Comparison of ENCODE assay signal across 12 cellular contexts in genomic region chr6:110329729-110330436, GRCh38. TPM values are rescaled to one million over a fixed set of nuclear protein-coding genes. Genes with fewer than 3 reads are reported as not detected.
DNase-seq lines count a peak whose midpoint lies in the region; ATAC-seq and TF ChIP-seq lines count a peak whose summit lies in the region.
"Had no signal": no experiment of that assay in that cellular context is flagged by ENCODE, and none has a peak within 500 bp of the region (broad histone marks: within the 10 kb centered on the region; RNA-seq: fewer than 3 reads in every experiment).

No MANE protein-coding gene starts in this region.

- no peak for DNase-seq in activated naive CD8-positive, alpha-beta T cell treated with anti-CD3 and anti-CD28 coated beads, Interleukin-2, amount 50 U/mL, for 24 hours
- DNase-seq in germinal center (ENCODE audit: low spot score) = no peak
- DNase-seq in pons (ENCODE audit: low spot score) = no peak
- no peak for DNase-seq in SK-N-DZ (ENCODE audit: low spot score)
- DNase-seq: activated gamma-delta T cell treated with Interleukin-2 at 50 U/mL for 16 hours; NCI-H187 treated with DMSO at 0.1 percent for 48 hours; stimulated activated CD4-positive, alpha-beta T cell treated with anti-CD3 and anti-CD28 coated beads, Interleukin-4, amount 100 ng/mL, for 24 hours; T-helper 17 cell had no signal

- H3K4me1 ChIP-seq in HEK293 (ENCODE audit: control insufficient read depth, insufficient read depth, low read length) = no peaks in the 10 kb centered on the region; the same call in 1 of the 2 replicates
- no peaks in the 10 kb centered on the region for H3K4me1 ChIP-seq in skeletal muscle satellite cell (ENCODE audit: control insufficient read depth, insufficient read depth, low read length)

- peaks cover 79% of the 10 kb centered on the region for H3K4me1 Mint-ChIP-seq in brain
- peaks cover 3% of the 10 kb centered on the region for H3K4me1 Mint-ChIP-seq in activated naive CD8-positive, alpha-beta T cell treated with anti-CD3 and anti-CD28 coated beads, Interleukin-2, amount 50 U/mL, for 24 hours

- H3K27ac ChIP-seq in HEK293 (ENCODE audit: extremely low read depth, low read depth, low read length) (no peak overlapping the region), layer of hippocampus (ENCODE audit: low read depth, low read length) (peak overlapping the region; percentile 35)

- no peaks in the 10 kb centered on the region for H3K36me3 Mint-ChIP-seq in brain
- H3K36me3 Mint-ChIP-seq in activated naive CD8-positive, alpha-beta T cell treated with anti-CD3 and anti-CD28 coated beads, Interleukin-2, amount 50 U/mL, for 24 hours (ENCODE audit: low read depth) = no peaks in the 10 kb centered on the region

- no peak for TF ChIP-seq CTCF in HEK293 (tag by site-specific recombination; IDR thresholded peaks at IDR 0.05)
- TF ChIP-seq CTCF in brain (conservative IDR thresholded peaks at IDR 0.05) = no peak

- H3K4me2 ChIP-seq in skeletal muscle satellite cell (ENCODE audit: low read length) = peak overlapping the region; percentile 11

- no peak overlapping the region for H3K4me3 Mint-ChIP-seq in brain
- H3K4me3 Mint-ChIP-seq in activated naive CD8-positive, alpha-beta T cell treated with anti-CD3 and anti-CD28 coated beads, Interleukin-2, amount 50 U/mL, for 24 hours = no peak overlapping the region
- H3K4me3 Mint-ChIP-seq: T-helper 17 cell had no signal

- H3K4me3 ChIP-seq in HEK293 (ENCODE audit: low read depth, low read length) (no peak overlapping the region), skeletal muscle satellite cell (ENCODE audit: low read length) (no peak overlapping the region)

- H3K27me3 ChIP-seq in layer of hippocampus (ENCODE audit: control insufficient read depth, insufficient read depth, low read length) = no peaks in the 10 kb centered on the region
- peaks cover 12% of the 10 kb centered on the region for H3K27me3 ChIP-seq in skeletal muscle satellite cell (ENCODE audit: control insufficient read depth, insufficient read depth, low read length)

- ATAC-seq in activated naive CD8-positive, alpha-beta T cell treated with anti-CD3 and anti-CD28 coated beads, Interleukin-2, amount 50 U/mL, for 24 hours = no peak
- ATAC-seq: T-helper 17 cell had no signal

- POLR2A ChIA-PET in HEK293 (lab: Yijun Ruan, JAX) = no interaction called here

- no peaks in the 10 kb centered on the region for H3K9me3 ChIP-seq in HEK293 (ENCODE audit: control insufficient read depth, insufficient read depth, low read depth, low read length)
- no peaks in the 10 kb centered on the region for H3K9me3 ChIP-seq in skeletal muscle satellite cell (replicated peaks; ENCODE audit: low read length)

- H3K27me3 Mint-ChIP-seq in brain = peaks cover 14% of the 10 kb centered on the region
- no peaks in the 10 kb centered on the region for H3K27me3 Mint-ChIP-seq in activated naive CD8-positive, alpha-beta T cell treated with anti-CD3 and anti-CD28 coated beads, Interleukin-2, amount 50 U/mL, for 24 hours

- peaks cover 0 to 3% (median 0%) of the 10 kb centered on the region in 5 experiments for H3K9me3 Mint-ChIP-seq in brain
- H3K9me3 Mint-ChIP-seq in activated naive CD8-positive, alpha-beta T cell treated with anti-CD3 and anti-CD28 coated beads, Interleukin-2, amount 50 U/mL, for 24 hours = no peaks in the 10 kb centered on the region

- peak overlapping the region; percentile 13 to 88 (median 84) for H3K27ac Mint-ChIP-seq in brain
- no peak overlapping the region for H3K27ac Mint-ChIP-seq in activated naive CD8-positive, alpha-beta T cell treated with anti-CD3 and anti-CD28 coated beads, Interleukin-2, amount 50 U/mL, for 24 hours

- CTCF ChIA-PET in HEK293 (lab: Yijun Ruan, JAX) = interaction anchor here (3.8 kb wide), 1 partner anchor 12 kb away, joined by 19 read pairs; no protein-coding TSS in a partner anchor

- no peak overlapping the region for H3K9ac ChIP-seq in skeletal muscle satellite cell (ENCODE audit: low read depth, low read length)

- no peaks in the 10 kb centered on the region for H3K36me3 ChIP-seq in HEK293 (ENCODE audit: control insufficient read depth in 2 of 2, insufficient read depth in 1 of 2, low read length in 2 of 2)
- no peaks in the 10 kb centered on the region for H3K36me3 ChIP-seq in skeletal muscle satellite cell (ENCODE audit: insufficient read depth, low read length)

TF ChIP-seq in HEK293, 187 proteins besides CTCF, POLR2A, EP300 and RAD21:
- TF ChIP-seq, protein P1, sequence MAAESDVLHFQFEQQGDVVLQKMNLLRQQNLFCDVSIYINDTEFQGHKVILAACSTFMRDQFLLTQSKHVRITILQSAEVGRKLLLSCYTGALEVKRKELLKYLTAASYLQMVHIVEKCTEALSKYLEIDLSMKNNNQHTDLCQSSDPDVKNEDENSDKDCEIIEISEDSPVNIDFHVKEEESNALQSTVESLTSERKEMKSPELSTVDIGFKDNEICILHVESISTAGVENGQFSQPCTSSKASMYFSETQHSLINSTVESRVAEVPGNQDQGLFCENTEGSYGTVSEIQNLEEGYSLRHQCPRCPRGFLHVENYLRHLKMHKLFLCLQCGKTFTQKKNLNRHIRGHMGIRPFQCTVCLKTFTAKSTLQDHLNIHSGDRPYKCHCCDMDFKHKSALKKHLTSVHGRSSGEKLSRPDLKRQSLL (tag by site-specific recombination; IDR thresholded peaks at IDR 0.05) = no peak
- TF ChIP-seq KLF1 (tag by site-specific recombination; IDR thresholded peaks at IDR 0.05) (no peak), EGR2 (tag by site-specific recombination; IDR thresholded peaks at IDR 0.05; ENCODE audit: low read depth) (peak; percentile 39; the same call in 1 of the 2 replicates), ZFHX2 (tag by site-specific recombination; conservative IDR thresholded peaks at IDR 0.05) (peak; percentile 58)

RNA-seq across cellular contexts. Expression of gene METTL24, which starts 28.3 kb away (rescaled TPM):
- polyA plus RNA-seq in brain (ENCODE audit: insufficient read depth, low read depth, low replicate concordance) = not detected
- total RNA-seq in skeletal muscle satellite cell (2012; rRNA removed) = not detected in 2 replicates
- 0.50 and 3.3 TPM in 2 replicates for polyA plus RNA-seq in SK-N-DZ (2014; cell fraction: cytosol; rRNA removed)
- polyA plus RNA-seq in SK-N-DZ (2014; cell fraction: nucleus; rRNA removed) = not detected in 2 replicates
- total RNA-seq: T-helper 17 cell had no signal
